Comparison of ENCODE assay signal across 9 cellular contexts in the genomic region with DNA sequence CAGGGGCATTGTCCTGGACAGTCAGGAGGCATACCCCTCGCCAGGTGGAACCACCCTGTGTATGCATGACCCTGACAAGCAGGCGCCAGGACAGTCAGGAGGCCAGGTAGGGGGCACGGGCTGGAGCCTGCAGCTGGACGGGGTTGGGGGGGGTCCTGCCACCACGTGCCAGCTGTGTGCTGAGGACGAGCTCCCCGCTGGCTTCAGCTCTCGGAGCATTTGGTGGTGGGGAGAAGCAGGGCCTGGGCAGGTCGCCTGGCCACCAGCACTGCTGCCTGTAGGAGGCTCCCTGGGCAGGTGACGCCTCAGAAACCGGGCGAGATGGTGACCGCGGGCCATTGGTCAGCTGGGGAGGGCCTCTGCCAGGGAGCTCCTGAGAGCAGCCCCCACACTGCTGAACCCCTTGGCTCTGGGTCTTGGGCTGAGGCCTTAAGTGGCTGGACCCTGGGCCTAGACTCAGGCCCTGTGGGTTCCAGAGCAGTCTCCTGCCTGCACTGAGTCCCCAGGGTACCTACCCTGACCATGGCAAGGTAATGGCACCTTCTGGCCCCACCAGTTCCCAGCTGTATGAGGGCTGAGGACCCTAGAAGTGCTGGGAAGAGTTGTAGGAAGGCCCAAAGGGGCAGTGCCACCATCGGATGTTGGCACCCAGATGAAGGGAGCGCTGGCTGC. TPM values are rescaled to one million over a fixed set of nuclear protein-coding genes. Genes with fewer than 3 reads are reported as not detected.
DNase-seq lines count a peak whose midpoint lies in the region; ATAC-seq and TF ChIP-seq lines count a peak whose summit lies in the region.
"Had no signal": no experiment of that assay in that cellular context is flagged by ENCODE, and none has a peak within 500 bp of the region (broad histone marks: within the 10 kb centered on the region; RNA-seq: fewer than 3 reads in every experiment).

No MANE protein-coding gene starts in this region.

- H3K9me3 Mint-ChIP-seq in naive B cell = peaks cover 0 to 2% (median 0%) of the 10 kb centered on the region in 7 donors
- H3K9me3 Mint-ChIP-seq: neural crest cell had no signal

- peak overlapping the region; percentile 40 for H3K4me3 ChIP-seq in BE2C (ENCODE audit: low read depth, low read length)
- H3K4me3 ChIP-seq in colonic mucosa = peak overlapping the region; percentile 35
- no peak overlapping the region for H3K4me3 ChIP-seq in body of pancreas

- no peaks in the 10 kb centered on the region for H3K36me3 Mint-ChIP-seq in naive B cell

- H3K4me3 Mint-ChIP-seq in naive B cell = peak overlapping the region; percentile 92 to 98 (median 95)

- TF ChIP-seq CTCF in BE2C (IDR thresholded peaks at IDR 0.05; ENCODE audit: low read depth, low read length) (no peak), colonic mucosa (IDR thresholded peaks at IDR 0.05) (no peak), body of pancreas (IDR thresholded peaks at IDR 0.05) (no peak)

- no peak for TF ChIP-seq POLR2A in body of pancreas (IDR thresholded peaks at IDR 0.05)

- H3K27ac ChIP-seq in colonic mucosa = peak overlapping the region; percentile 87
- H3K27ac ChIP-seq in body of pancreas = peak overlapping the region in 2 of 4 donors; percentile 28 to 62

- H3K9me3 ChIP-seq in BE2C (no peaks in the 10 kb centered on the region), colonic mucosa (no peaks in the 10 kb centered on the region), body of pancreas (no peaks in the 10 kb centered on the region)

- peaks cover 15 to 33% (median 31%) of the 10 kb centered on the region in 3 donors for H3K4me1 Mint-ChIP-seq in naive B cell

- intact Hi-C loops in colonic mucosa (cut with DNase I) = no loop called here
- intact Hi-C loops in body of pancreas (cut with DNase I) = no loop called here

- DNase-seq in BE2C = no peak
- peak; percentile 38 for DNase-seq in colonic mucosa
- no peak for DNase-seq in naive B cell
- no peak for DNase-seq in body of pancreas
- no peak for DNase-seq in ureter (ENCODE audit: low spot score)

- H3K9ac ChIP-seq in colonic mucosa (ENCODE audit: low read depth in 2 of 2, low read length in 2 of 2) = peak overlapping the region; percentile 66 to 87

- no peaks in the 10 kb centered on the region for H3K27me3 Mint-ChIP-seq in naive B cell

- ATAC-seq in HG03432 (IDR thresholded peaks at IDR 0.05; ENCODE audit: unreplicated experiment) (peak; percentile 3), naive B cell (ENCODE audit: low read depth in 2 of 2) (no peak), body of pancreas (no peak), HG02798 (IDR thresholded peaks at IDR 0.05; ENCODE audit: poor library complexity, unreplicated experiment) (no peak), HG03095 (IDR thresholded peaks at IDR 0.05; ENCODE audit: unreplicated experiment) (no peak)

- H3K27me3 ChIP-seq in BE2C (no peaks in the 10 kb centered on the region), colonic mucosa (no peaks in the 10 kb centered on the region), body of pancreas (no peaks in the 10 kb centered on the region)

- peaks cover 22% of the 10 kb centered on the region for H3K4me1 ChIP-seq in BE2C
- H3K4me1 ChIP-seq in colonic mucosa = peaks cover 23% of the 10 kb centered on the region
- peaks cover 18% of the 10 kb centered on the region for H3K4me1 ChIP-seq in body of pancreas

- peaks cover 17% of the 10 kb centered on the region for H3K36me3 ChIP-seq in BE2C
- H3K36me3 ChIP-seq in colonic mucosa = no peaks in the 10 kb centered on the region
- no peaks in the 10 kb centered on the region for H3K36me3 ChIP-seq in body of pancreas (replicated peaks in 1 of 2; ENCODE audit: insufficient read depth in 1 of 2, low read depth in 2 of 2)

- 54 to 86% methylated on average over 7 to 15 of the region's 16 CpGs for WGBS in body of pancreas, 2 donors

- H3K27ac Mint-ChIP-seq in naive B cell = peak overlapping the region; percentile 88 to 98 (median 98)

RNA-seq across cellular contexts. Expression of gene SLC17A9, which starts 0.8 kb away (rescaled TPM):
- 10.3 TPM for polyA plus RNA-seq in BE2C (2012; ENCODE audit: insufficient read depth, insufficient read length, low read depth)
- total RNA-seq in colonic mucosa (10 to 100 TPM; 23.1 to 54.7 TPM), body of pancreas (1 to 10 TPM in 1 of 2 donors, under 1 TPM in 1; 0.78 to 4.9 TPM), ureter (10.1 TPM)
- 1 to 10 TPM; 3.1 to 10.0 (median 5.1) TPM for polyA plus RNA-seq in naive B cell (ENCODE audit: low read depth in 6 of 6)

RNA-seq across cellular contexts. Expression of gene GID8, which starts 15.4 kb away (rescaled TPM):
- polyA plus RNA-seq in BE2C (2012; ENCODE audit: insufficient read depth, insufficient read length, low read depth) = 85.9 TPM
- total RNA-seq in colonic mucosa = 10 to 100 TPM; 37.3 to 40.4 TPM
- polyA plus RNA-seq in naive B cell (ENCODE audit: low read depth in 6 of 6) = 10 to 100 TPM; 15.7 to 19.7 (median 17.8) TPM
- 10 to 100 TPM; 26.2 to 29.7 TPM for total RNA-seq in body of pancreas
- total RNA-seq in ureter = 43.1 TPM

RNA-seq across cellular contexts. Expression of gene DIDO1, which starts 27.0 kb away (rescaled TPM):
- 78.2 TPM for polyA plus RNA-seq in BE2C (2012; ENCODE audit: insufficient read depth, insufficient read length, low read depth)
- total RNA-seq in colonic mucosa (10 to 100 TPM; 41.4 to 50.4 TPM), body of pancreas (10 to 100 TPM; 38.4 to 51.7 TPM), ureter (75.8 TPM)
- polyA plus RNA-seq in naive B cell (ENCODE audit: low read depth in 6 of 6) = 10 to 100 TPM; 24.3 to 39.9 (median 28.3) TPM

RNA-seq across cellular contexts. Expression of gene BHLHE23, which starts 53.5 kb away (rescaled TPM):
- not detected for polyA plus RNA-seq in BE2C (2012; ENCODE audit: insufficient read depth, insufficient read length, low read depth)
- total RNA-seq in colonic mucosa (not detected), body of pancreas (not detected), ureter (not detected)
- not detected for polyA plus RNA-seq in naive B cell (ENCODE audit: low read depth in 6 of 6)
- total RNA-seq: neural crest cell had no signal

Comparison
In these comparisons a context has a peak if more than half of its experiments do, and no peak if none do; other contexts are left out.
1. H3K4me3 ChIP-seq: peak in BE2C (single experiment) and colonic mucosa (single experiment); none in body of pancreas (0 of 2).